Comparison of ENCODE assay signal across 1 cellular context in genomic region chr12:71938728-71939385, GRCh38.
TF ChIP-seq lines count a peak whose summit lies in the region.

TPH2 (plus strand) TSS chr12:71938845; CDS start chr12:71938987, 142 bp downstream.

TF ChIP-seq in HepG2, 621 proteins besides CTCF, POLR2A, EP300 and RAD21 (continued from another document and continues in another):
- TF ChIP-seq, protein P1, sequence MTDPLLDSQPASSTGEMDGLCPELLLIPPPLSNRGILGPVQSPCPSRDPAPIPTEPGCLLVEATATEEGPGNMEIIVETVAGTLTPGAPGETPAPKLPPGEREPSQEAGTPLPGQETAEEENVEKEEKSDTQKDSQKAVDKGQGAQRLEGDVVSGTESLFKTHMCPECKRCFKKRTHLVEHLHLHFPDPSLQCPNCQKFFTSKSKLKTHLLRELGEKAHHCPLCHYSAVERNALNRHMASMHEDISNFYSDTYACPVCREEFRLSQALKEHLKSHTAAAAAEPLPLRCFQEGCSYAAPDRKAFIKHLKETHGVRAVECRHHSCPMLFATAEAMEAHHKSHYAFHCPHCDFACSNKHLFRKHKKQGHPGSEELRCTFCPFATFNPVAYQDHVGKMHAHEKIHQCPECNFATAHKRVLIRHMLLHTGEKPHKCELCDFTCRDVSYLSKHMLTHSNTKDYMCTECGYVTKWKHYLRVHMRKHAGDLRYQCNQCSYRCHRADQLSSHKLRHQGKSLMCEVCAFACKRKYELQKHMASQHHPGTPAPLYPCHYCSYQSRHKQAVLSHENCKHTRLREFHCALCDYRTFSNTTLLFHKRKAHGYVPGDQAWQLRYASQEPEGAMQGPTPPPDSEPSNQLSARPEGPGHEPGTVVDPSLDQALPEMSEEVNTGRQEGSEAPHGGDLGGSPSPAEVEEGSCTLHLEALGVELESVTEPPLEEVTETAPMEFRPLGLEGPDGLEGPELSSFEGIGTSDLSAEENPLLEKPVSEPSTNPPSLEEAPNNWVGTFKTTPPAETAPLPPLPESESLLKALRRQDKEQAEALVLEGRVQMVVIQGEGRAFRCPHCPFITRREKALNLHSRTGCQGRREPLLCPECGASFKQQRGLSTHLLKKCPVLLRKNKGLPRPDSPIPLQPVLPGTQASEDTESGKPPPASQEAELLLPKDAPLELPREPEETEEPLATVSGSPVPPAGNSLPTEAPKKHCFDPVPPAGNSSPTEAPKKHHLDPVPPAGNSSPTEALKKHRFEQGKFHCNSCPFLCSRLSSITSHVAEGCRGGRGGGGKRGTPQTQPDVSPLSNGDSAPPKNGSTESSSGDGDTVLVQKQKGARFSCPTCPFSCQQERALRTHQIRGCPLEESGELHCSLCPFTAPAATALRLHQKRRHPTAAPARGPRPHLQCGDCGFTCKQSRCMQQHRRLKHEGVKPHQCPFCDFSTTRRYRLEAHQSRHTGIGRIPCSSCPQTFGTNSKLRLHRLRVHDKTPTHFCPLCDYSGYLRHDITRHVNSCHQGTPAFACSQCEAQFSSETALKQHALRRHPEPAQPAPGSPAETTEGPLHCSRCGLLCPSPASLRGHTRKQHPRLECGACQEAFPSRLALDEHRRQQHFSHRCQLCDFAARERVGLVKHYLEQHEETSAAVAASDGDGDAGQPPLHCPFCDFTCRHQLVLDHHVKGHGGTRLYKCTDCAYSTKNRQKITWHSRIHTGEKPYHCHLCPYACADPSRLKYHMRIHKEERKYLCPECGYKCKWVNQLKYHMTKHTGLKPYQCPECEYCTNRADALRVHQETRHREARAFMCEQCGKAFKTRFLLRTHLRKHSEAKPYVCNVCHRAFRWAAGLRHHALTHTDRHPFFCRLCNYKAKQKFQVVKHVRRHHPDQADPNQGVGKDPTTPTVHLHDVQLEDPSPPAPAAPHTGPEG (CRISPR knock-in tag; IDR thresholded peaks at IDR 0.05) = peak; percentile 60; the same call in 1 of the 2 replicates
- TF ChIP-seq, protein P2, sequence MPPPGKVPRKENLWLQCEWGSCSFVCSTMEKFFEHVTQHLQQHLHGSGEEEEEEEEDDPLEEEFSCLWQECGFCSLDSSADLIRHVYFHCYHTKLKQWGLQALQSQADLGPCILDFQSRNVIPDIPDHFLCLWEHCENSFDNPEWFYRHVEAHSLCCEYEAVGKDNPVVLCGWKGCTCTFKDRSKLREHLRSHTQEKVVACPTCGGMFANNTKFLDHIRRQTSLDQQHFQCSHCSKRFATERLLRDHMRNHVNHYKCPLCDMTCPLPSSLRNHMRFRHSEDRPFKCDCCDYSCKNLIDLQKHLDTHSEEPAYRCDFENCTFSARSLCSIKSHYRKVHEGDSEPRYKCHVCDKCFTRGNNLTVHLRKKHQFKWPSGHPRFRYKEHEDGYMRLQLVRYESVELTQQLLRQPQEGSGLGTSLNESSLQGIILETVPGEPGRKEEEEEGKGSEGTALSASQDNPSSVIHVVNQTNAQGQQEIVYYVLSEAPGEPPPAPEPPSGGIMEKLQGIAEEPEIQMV (CRISPR knock-in tag; IDR thresholded peaks at IDR 0.05; ENCODE audit: low read depth) = peak; percentile 73; the same call in 1 of the 2 replicates
- TF ChIP-seq, protein P3, sequence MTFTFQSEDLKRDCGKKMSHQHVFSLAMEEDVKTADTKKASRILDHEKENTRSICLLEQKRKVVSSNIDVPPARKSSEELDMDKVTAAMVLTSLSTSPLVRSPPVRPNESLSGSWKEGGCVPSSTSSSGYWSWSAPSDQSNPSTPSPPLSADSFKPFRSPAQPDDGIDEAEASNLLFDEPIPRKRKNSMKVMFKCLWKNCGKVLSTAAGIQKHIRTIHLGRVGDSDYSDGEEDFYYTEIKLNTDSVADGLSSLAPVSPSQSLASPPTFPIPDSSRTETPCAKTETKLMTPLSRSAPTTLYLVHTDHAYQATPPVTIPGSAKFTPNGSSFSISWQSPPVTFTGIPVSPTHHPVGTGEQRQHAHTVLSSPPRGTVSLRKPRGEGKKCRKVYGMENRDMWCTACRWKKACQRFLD (CRISPR knock-in tag; IDR thresholded peaks at IDR 0.05; ENCODE audit: borderline replicate concordance) = 0 out of 2 replicates have a peak, but pooled peaks have one; percentile 39
- TF ChIP-seq ZNF543 (CRISPR knock-in tag; IDR thresholded peaks at IDR 0.05) = 0 out of 2 replicates have a peak, but pooled peaks have one; percentile 65
- TF ChIP-seq CBFB (CRISPR knock-in tag; IDR thresholded peaks at IDR 0.05) = no peak
- TF ChIP-seq, protein P4, sequence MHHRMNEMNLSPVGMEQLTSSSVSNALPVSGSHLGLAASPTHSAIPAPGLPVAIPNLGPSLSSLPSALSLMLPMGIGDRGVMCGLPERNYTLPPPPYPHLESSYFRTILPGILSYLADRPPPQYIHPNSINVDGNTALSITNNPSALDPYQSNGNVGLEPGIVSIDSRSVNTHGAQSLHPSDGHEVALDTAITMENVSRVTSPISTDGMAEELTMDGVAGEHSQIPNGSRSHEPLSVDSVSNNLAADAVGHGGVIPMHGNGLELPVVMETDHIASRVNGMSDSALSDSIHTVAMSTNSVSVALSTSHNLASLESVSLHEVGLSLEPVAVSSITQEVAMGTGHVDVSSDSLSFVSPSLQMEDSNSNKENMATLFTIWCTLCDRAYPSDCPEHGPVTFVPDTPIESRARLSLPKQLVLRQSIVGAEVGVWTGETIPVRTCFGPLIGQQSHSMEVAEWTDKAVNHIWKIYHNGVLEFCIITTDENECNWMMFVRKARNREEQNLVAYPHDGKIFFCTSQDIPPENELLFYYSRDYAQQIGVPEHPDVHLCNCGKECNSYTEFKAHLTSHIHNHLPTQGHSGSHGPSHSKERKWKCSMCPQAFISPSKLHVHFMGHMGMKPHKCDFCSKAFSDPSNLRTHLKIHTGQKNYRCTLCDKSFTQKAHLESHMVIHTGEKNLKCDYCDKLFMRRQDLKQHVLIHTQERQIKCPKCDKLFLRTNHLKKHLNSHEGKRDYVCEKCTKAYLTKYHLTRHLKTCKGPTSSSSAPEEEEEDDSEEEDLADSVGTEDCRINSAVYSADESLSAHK (CRISPR knock-in tag; IDR thresholded peaks at IDR 0.05; ENCODE audit: borderline replicate concordance) = no peak
- no peak for TF ChIP-seq GPN1 (CRISPR knock-in tag; IDR thresholded peaks at IDR 0.05; ENCODE audit: borderline replicate concordance)
- TF ChIP-seq ZSCAN9 (CRISPR knock-in tag; IDR thresholded peaks at IDR 0.05; ENCODE audit: borderline replicate concordance) = peak; percentile 81; the same call in 1 of the 2 replicates
- TF ChIP-seq ZNF678 (CRISPR knock-in tag; IDR thresholded peaks at IDR 0.05) = no peak
- TF ChIP-seq, protein P5, sequence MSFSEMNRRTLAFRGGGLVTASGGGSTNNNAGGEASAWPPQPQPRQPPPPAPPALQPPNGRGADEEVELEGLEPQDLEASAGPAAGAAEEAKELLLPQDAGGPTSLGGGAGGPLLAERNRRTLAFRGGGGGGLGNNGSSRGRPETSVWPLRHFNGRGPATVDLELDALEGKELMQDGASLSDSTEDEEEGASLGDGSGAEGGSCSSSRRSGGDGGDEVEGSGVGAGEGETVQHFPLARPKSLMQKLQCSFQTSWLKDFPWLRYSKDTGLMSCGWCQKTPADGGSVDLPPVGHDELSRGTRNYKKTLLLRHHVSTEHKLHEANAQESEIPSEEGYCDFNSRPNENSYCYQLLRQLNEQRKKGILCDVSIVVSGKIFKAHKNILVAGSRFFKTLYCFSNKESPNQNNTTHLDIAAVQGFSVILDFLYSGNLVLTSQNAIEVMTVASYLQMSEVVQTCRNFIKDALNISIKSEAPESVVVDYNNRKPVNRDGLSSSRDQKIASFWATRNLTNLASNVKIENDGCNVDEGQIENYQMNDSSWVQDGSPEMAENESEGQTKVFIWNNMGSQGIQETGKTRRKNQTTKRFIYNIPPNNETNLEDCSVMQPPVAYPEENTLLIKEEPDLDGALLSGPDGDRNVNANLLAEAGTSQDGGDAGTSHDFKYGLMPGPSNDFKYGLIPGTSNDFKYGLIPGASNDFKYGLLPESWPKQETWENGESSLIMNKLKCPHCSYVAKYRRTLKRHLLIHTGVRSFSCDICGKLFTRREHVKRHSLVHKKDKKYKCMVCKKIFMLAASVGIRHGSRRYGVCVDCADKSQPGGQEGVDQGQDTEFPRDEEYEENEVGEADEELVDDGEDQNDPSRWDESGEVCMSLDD (CRISPR knock-in tag; IDR thresholded peaks at IDR 0.05; ENCODE audit: borderline replicate concordance) = peak; percentile 37; the same call in 1 of the 2 replicates
- TF ChIP-seq ELF3 (CRISPR knock-in tag; IDR thresholded peaks at IDR 0.05) = peak; percentile 76
- no peak for TF ChIP-seq ZNF75D (CRISPR knock-in tag; IDR thresholded peaks at IDR 0.05; ENCODE audit: borderline replicate concordance)
- peak; percentile 90 for TF ChIP-seq KLF11 (CRISPR knock-in tag; IDR thresholded peaks at IDR 0.05)
- no peak for TF ChIP-seq ZNF660 (CRISPR knock-in tag; IDR thresholded peaks at IDR 0.05; ENCODE audit: borderline replicate concordance, low read depth)
- TF ChIP-seq ZNF570 (CRISPR knock-in tag; IDR thresholded peaks at IDR 0.05; ENCODE audit: borderline replicate concordance) = no peak
- no peak for TF ChIP-seq DR1 (CRISPR knock-in tag; IDR thresholded peaks at IDR 0.05)
- TF ChIP-seq ZNF331 (CRISPR knock-in tag; IDR thresholded peaks at IDR 0.05) = peak; percentile 85
- TF ChIP-seq TIGD3 (CRISPR knock-in tag; IDR thresholded peaks at IDR 0.05; ENCODE audit: borderline replicate concordance) = no peak
- peak; percentile 93 for TF ChIP-seq SMAD3 (CRISPR knock-in tag; IDR thresholded peaks at IDR 0.05)
- TF ChIP-seq FOXK1 (CRISPR knock-in tag; IDR thresholded peaks at IDR 0.05; ENCODE audit: borderline replicate concordance, low read depth) = peak; percentile 50; the same call in 1 of the 2 replicates
- no peak for TF ChIP-seq ZNF720 (CRISPR knock-in tag; IDR thresholded peaks at IDR 0.05)
- peak; percentile 68; the same call in 1 of the 2 replicates for TF ChIP-seq ATF2 (CRISPR knock-in tag; IDR thresholded peaks at IDR 0.05)
- no peak for TF ChIP-seq RBM39 (IDR thresholded peaks at IDR 0.05; ENCODE audit: low read depth, low read length, poor library complexity, severe bottlenecking)
- TF ChIP-seq ZNF850 (CRISPR knock-in tag; conservative IDR thresholded peaks at IDR 0.05) = no peak
- peak; percentile 23; the same call in 1 of the 2 replicates for TF ChIP-seq HIVEP1 (CRISPR knock-in tag; IDR thresholded peaks at IDR 0.05)
- TF ChIP-seq GLI4 (CRISPR knock-in tag; IDR thresholded peaks at IDR 0.05; ENCODE audit: borderline replicate concordance) = no peak
- no peak for TF ChIP-seq ZNF235 (CRISPR knock-in tag; IDR thresholded peaks at IDR 0.05; ENCODE audit: borderline replicate concordance)
- no peak for TF ChIP-seq ZNF724P (CRISPR knock-in tag; IDR thresholded peaks at IDR 0.05; ENCODE audit: borderline replicate concordance)
- TF ChIP-seq ZNF260 (CRISPR knock-in tag; IDR thresholded peaks at IDR 0.05; ENCODE audit: borderline replicate concordance, low read depth) = no peak
- no peak for TF ChIP-seq ZBTB33 (CRISPR knock-in tag; IDR thresholded peaks at IDR 0.05)
- no peak for TF ChIP-seq NFE2L1 (CRISPR knock-in tag; IDR thresholded peaks at IDR 0.05; ENCODE audit: borderline replicate concordance)
- no peak for TF ChIP-seq TBL1XR1 (IDR thresholded peaks at IDR 0.05; ENCODE audit: borderline replicate concordance, low read length, partially characterized antibody)
- no peak for TF ChIP-seq NFE2L2 (IDR thresholded peaks at IDR 0.05; ENCODE audit: low read length)
- TF ChIP-seq, protein P6, sequence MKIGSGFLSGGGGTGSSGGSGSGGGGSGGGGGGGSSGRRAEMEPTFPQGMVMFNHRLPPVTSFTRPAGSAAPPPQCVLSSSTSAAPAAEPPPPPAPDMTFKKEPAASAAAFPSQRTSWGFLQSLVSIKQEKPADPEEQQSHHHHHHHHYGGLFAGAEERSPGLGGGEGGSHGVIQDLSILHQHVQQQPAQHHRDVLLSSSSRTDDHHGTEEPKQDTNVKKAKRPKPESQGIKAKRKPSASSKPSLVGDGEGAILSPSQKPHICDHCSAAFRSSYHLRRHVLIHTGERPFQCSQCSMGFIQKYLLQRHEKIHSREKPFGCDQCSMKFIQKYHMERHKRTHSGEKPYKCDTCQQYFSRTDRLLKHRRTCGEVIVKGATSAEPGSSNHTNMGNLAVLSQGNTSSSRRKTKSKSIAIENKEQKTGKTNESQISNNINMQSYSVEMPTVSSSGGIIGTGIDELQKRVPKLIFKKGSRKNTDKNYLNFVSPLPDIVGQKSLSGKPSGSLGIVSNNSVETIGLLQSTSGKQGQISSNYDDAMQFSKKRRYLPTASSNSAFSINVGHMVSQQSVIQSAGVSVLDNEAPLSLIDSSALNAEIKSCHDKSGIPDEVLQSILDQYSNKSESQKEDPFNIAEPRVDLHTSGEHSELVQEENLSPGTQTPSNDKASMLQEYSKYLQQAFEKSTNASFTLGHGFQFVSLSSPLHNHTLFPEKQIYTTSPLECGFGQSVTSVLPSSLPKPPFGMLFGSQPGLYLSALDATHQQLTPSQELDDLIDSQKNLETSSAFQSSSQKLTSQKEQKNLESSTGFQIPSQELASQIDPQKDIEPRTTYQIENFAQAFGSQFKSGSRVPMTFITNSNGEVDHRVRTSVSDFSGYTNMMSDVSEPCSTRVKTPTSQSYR (CRISPR knock-in tag; IDR thresholded peaks at IDR 0.05; ENCODE audit: borderline replicate concordance) = peak; percentile 48; the same call in 1 of the 2 replicates
- 0 out of 2 replicates have a peak, but pooled peaks have one; percentile 32 for TF ChIP-seq MED13 (CRISPR knock-in tag; IDR thresholded peaks at IDR 0.05)
- no peak for TF ChIP-seq ATF7 (IDR thresholded peaks at IDR 0.05)
- TF ChIP-seq ATF7 (CRISPR knock-in tag; IDR thresholded peaks at IDR 0.05) = no peak
